ENCODE assay signal across 3 cellular contexts in the genomic region with DNA sequence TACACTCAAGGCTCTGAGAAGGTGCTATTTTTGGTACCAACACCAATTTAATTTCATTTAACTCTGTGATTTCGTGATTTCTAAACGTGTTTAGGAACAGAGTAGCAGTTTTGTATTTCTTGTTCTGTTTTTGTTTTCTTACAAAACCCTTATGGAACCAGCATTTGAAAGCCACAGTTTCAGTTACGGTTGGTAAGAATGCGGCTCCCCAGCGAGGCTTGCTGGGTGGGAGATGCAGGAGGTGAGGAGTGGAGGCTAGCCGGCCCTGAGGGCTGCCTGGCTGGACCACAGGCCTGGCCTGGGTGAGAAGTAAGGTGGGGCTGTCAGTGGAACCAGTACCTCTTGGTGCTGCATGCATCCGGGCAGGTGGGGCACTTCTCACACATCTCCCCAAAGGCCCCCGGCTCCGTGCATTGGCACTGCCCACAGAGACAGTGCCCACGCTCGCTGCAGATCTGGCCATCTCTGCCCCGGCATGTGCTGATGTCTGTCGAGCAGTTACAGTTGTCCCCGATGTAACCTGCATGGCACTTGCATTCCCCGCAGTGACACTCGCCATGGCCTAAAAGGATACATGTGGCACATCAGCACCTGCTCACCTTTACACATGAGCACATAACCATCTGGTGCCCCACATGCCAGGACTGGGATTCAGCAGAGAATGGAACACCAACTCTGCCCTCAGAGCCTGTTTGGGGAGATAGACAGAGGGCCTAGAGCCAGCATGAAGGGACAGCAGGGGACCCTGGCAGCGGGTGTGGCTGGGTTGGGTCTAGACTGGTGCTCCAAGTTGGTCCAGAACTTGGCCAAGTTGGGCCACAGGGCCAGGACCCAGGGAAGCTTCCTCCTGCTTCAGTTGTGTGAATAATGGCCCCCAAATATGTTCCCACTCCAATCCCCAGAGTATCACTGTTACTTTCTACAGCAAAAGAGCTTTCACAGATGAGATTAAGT.
TF ChIP-seq lines count a peak whose summit lies in the region.

No MANE protein-coding gene starts in this region.

TF ChIP-seq in SK-N-SH, 30 proteins besides CTCF, POLR2A, EP300 and RAD21:
- TF ChIP-seq MEF2A (IDR thresholded peaks at IDR 0.05; ENCODE audit: borderline replicate concordance, low read depth) (no peak), RXRA (IDR thresholded peaks at IDR 0.05; ENCODE audit: borderline replicate concordance, low read depth) (no peak), NFIC (IDR thresholded peaks at IDR 0.05; ENCODE audit: borderline replicate concordance) (no peak), NRF1 (IDR thresholded peaks at IDR 0.05; ENCODE audit: low read depth, low read length) (no peak), GATA2 (CRISPR knock-in tag; IDR thresholded peaks at IDR 0.05) (no peak), SIN3A (IDR thresholded peaks at IDR 0.05; ENCODE audit: borderline replicate concordance, low read depth, low read length) (no peak), TCF12 (IDR thresholded peaks at IDR 0.05) (no peak), MXI1 (IDR thresholded peaks at IDR 0.05; ENCODE audit: low read depth, low read length) (no peak), TEAD4 (IDR thresholded peaks at IDR 0.05; ENCODE audit: borderline replicate concordance, insufficient read depth) (no peak), RCOR1 (IDR thresholded peaks at IDR 0.05; ENCODE audit: low read length) (no peak), FOXM1 (IDR thresholded peaks at IDR 0.05; ENCODE audit: low read depth) (no peak), EZH2phosphoT487 (IDR thresholded peaks at IDR 0.05; ENCODE audit: borderline replicate concordance, low read depth) (no peak), JUND (IDR thresholded peaks at IDR 0.05) (no peak)
- TF ChIP-seq, protein P1, sequence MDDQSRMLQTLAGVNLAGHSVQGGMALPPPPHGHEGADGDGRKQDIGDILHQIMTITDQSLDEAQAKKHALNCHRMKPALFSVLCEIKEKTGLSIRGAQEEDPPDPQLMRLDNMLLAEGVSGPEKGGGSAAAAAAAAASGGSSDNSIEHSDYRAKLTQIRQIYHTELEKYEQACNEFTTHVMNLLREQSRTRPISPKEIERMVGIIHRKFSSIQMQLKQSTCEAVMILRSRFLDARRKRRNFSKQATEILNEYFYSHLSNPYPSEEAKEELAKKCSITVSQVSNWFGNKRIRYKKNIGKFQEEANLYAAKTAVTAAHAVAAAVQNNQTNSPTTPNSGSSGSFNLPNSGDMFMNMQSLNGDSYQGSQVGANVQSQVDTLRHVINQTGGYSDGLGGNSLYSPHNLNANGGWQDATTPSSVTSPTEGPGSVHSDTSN (IDR thresholded peaks at IDR 0.05) = no peak
- TF ChIP-seq, protein P2, sequence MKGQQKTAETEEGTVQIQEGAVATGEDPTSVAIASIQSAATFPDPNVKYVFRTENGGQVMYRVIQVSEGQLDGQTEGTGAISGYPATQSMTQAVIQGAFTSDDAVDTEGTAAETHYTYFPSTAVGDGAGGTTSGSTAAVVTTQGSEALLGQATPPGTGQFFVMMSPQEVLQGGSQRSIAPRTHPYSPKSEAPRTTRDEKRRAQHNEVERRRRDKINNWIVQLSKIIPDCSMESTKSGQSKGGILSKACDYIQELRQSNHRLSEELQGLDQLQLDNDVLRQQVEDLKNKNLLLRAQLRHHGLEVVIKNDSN (IDR thresholded peaks at IDR 0.05; ENCODE audit: borderline replicate concordance, low read depth) = no peak
- TF ChIP-seq, protein P3, sequence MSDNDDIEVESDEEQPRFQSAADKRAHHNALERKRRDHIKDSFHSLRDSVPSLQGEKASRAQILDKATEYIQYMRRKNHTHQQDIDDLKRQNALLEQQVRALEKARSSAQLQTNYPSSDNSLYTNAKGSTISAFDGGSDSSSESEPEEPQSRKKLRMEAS (IDR thresholded peaks at IDR 0.05; ENCODE audit: low read depth) = no peak

TF ChIP-seq in SK-N-SH treated with all-trans-retinoic acid at 6 μM for 48 hours, 23 proteins besides CTCF, POLR2A, EP300 and RAD21:
- TF ChIP-seq RARB (CRISPR knock-in tag; IDR thresholded peaks at IDR 0.05) (no peak), TOX (CRISPR knock-in tag; IDR thresholded peaks at IDR 0.05; ENCODE audit: borderline replicate concordance) (no peak), ZFP3 (CRISPR knock-in tag; IDR thresholded peaks at IDR 0.05) (no peak), SNAI2 (CRISPR knock-in tag; IDR thresholded peaks at IDR 0.05) (no peak), ZNF70 (CRISPR knock-in tag; IDR thresholded peaks at IDR 0.05) (no peak), ISL1 (CRISPR knock-in tag; IDR thresholded peaks at IDR 0.05) (no peak), ZNF565 (CRISPR knock-in tag; conservative IDR thresholded peaks at IDR 0.05; ENCODE audit: low read depth) (no peak), ESRRG (CRISPR knock-in tag; IDR thresholded peaks at IDR 0.05) (no peak), ZFP30 (CRISPR knock-in tag; IDR thresholded peaks at IDR 0.05) (no peak)
- TF ChIP-seq, protein P4, sequence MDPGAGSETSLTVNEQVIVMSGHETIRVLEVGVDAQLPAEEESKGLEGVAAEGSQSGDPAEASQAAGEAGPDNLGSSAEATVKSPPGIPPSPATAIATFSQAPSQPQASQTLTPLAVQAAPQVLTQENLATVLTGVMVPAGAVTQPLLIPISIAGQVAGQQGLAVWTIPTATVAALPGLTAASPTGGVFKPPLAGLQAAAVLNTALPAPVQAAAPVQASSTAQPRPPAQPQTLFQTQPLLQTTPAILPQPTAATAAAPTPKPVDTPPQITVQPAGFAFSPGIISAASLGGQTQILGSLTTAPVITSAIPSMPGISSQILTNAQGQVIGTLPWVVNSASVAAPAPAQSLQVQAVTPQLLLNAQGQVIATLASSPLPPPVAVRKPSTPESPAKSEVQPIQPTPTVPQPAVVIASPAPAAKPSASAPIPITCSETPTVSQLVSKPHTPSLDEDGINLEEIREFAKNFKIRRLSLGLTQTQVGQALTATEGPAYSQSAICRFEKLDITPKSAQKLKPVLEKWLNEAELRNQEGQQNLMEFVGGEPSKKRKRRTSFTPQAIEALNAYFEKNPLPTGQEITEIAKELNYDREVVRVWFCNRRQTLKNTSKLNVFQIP (CRISPR knock-in tag; IDR thresholded peaks at IDR 0.05; ENCODE audit: borderline replicate concordance, low read depth) = no peak

TF ChIP-seq in GM12878, 131 proteins besides CTCF, POLR2A, EP300 and RAD21:
- TF ChIP-seq CHD4 (IDR thresholded peaks at IDR 0.05) = no peak
- no peak for TF ChIP-seq NR2C1 (IDR thresholded peaks at IDR 0.05)
- TF ChIP-seq KLF5 (IDR thresholded peaks at IDR 0.05; ENCODE audit: partially characterized antibody) = no peak
- TF ChIP-seq, protein P5, sequence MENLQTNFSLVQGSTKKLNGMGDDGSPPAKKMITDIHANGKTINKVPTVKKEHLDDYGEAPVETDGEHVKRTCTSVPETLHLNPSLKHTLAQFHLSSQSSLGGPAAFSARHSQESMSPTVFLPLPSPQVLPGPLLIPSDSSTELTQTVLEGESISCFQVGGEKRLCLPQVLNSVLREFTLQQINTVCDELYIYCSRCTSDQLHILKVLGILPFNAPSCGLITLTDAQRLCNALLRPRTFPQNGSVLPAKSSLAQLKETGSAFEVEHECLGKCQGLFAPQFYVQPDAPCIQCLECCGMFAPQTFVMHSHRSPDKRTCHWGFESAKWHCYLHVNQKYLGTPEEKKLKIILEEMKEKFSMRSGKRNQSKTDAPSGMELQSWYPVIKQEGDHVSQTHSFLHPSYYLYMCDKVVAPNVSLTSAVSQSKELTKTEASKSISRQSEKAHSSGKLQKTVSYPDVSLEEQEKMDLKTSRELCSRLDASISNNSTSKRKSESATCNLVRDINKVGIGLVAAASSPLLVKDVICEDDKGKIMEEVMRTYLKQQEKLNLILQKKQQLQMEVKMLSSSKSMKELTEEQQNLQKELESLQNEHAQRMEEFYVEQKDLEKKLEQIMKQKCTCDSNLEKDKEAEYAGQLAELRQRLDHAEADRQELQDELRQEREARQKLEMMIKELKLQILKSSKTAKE (IDR thresholded peaks at IDR 0.05; ENCODE audit: low read depth, poor library complexity, severe bottlenecking) = no peak
- no peak for TF ChIP-seq TARDBP (IDR thresholded peaks at IDR 0.05; ENCODE audit: borderline replicate concordance)
- TF ChIP-seq, protein P6, sequence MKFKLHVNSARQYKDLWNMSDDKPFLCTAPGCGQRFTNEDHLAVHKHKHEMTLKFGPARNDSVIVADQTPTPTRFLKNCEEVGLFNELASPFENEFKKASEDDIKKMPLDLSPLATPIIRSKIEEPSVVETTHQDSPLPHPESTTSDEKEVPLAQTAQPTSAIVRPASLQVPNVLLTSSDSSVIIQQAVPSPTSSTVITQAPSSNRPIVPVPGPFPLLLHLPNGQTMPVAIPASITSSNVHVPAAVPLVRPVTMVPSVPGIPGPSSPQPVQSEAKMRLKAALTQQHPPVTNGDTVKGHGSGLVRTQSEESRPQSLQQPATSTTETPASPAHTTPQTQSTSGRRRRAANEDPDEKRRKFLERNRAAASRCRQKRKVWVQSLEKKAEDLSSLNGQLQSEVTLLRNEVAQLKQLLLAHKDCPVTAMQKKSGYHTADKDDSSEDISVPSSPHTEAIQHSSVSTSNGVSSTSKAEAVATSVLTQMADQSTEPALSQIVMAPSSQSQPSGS (IDR thresholded peaks at IDR 0.05; ENCODE audit: low read length) = no peak
- no peak for TF ChIP-seq CBX3 (IDR thresholded peaks at IDR 0.05; ENCODE audit: borderline replicate concordance, low read depth)
- TF ChIP-seq, protein P7, sequence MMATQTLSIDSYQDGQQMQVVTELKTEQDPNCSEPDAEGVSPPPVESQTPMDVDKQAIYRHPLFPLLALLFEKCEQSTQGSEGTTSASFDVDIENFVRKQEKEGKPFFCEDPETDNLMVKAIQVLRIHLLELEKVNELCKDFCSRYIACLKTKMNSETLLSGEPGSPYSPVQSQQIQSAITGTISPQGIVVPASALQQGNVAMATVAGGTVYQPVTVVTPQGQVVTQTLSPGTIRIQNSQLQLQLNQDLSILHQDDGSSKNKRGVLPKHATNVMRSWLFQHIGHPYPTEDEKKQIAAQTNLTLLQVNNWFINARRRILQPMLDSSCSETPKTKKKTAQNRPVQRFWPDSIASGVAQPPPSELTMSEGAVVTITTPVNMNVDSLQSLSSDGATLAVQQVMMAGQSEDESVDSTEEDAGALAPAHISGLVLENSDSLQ (IDR thresholded peaks at IDR 0.05) = no peak
- TF ChIP-seq MXI1 (IDR thresholded peaks at IDR 0.05; ENCODE audit: low read depth, low read length) = no peak
- no peak for TF ChIP-seq PAX5 (IDR thresholded peaks at IDR 0.05; ENCODE audit: borderline replicate concordance, low read depth, low read length)
- no peak for TF ChIP-seq RCOR1 (conservative IDR thresholded peaks at IDR 0.05; ENCODE audit: low read depth, low read length)
- TF ChIP-seq JUND (IDR thresholded peaks at IDR 0.05; ENCODE audit: low read depth, low read length) = no peak
- TF ChIP-seq, protein P8, sequence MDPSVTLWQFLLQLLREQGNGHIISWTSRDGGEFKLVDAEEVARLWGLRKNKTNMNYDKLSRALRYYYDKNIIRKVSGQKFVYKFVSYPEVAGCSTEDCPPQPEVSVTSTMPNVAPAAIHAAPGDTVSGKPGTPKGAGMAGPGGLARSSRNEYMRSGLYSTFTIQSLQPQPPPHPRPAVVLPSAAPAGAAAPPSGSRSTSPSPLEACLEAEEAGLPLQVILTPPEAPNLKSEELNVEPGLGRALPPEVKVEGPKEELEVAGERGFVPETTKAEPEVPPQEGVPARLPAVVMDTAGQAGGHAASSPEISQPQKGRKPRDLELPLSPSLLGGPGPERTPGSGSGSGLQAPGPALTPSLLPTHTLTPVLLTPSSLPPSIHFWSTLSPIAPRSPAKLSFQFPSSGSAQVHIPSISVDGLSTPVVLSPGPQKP (IDR thresholded peaks at IDR 0.05; ENCODE audit: low read depth, low read length) = no peak
- no peak for TF ChIP-seq ZNF384 (IDR thresholded peaks at IDR 0.05; ENCODE audit: borderline replicate concordance, low read depth, low read length)
